In genomic region chrX:41022579-41022978, GRCh38 we compare ENCODE assay signal across 1 cellular context.
TF ChIP-seq lines count a peak whose summit lies in the region.

No MANE protein-coding gene starts in this region.

TF ChIP-seq in HEK293, 187 proteins besides CTCF, POLR2A, EP300 and RAD21 (continued from another document and continues in another):
- TF ChIP-seq PRDM2 (tag by site-specific recombination; IDR thresholded peaks at IDR 0.05; ENCODE audit: borderline replicate concordance) (no peak), GLI2 (tag by site-specific recombination; IDR thresholded peaks at IDR 0.05; ENCODE audit: borderline replicate concordance, low read depth) (no peak), ZBTB48 (tag by site-specific recombination; IDR thresholded peaks at IDR 0.05) (no peak), ZNF366 (tag by site-specific recombination; conservative IDR thresholded peaks at IDR 0.05) (peak; percentile 44; the same call in 1 of the 2 replicates), ZBTB21 (tag by site-specific recombination; IDR thresholded peaks at IDR 0.05) (no peak), ZNF449 (tag by site-specific recombination; IDR thresholded peaks at IDR 0.05) (no peak), ZEB2 (tag by site-specific recombination; IDR thresholded peaks at IDR 0.05) (no peak), YY1 (tag by site-specific recombination; IDR thresholded peaks at IDR 0.05) (no peak), MZF1 (tag by site-specific recombination; IDR thresholded peaks at IDR 0.05; ENCODE audit: borderline replicate concordance) (no peak), ZNF48 (tag by site-specific recombination; IDR thresholded peaks at IDR 0.05) (no peak), KLF8 (tag by site-specific recombination; IDR thresholded peaks at IDR 0.05) (peak; percentile 88), ZBTB1 (tag by site-specific recombination; IDR thresholded peaks at IDR 0.05) (no peak), ZSCAN30 (tag by site-specific recombination; IDR thresholded peaks at IDR 0.05) (no peak), ZNF302 (tag by site-specific recombination; IDR thresholded peaks at IDR 0.05; ENCODE audit: low read depth) (no peak), ZNF560 (tag by site-specific recombination; IDR thresholded peaks at IDR 0.05; ENCODE audit: borderline replicate concordance) (no peak), GLIS2 (tag by site-specific recombination; IDR thresholded peaks at IDR 0.05) (no peak), ZNF549 (tag by site-specific recombination; IDR thresholded peaks at IDR 0.05) (no peak), INSM2 (tag by site-specific recombination; IDR thresholded peaks at IDR 0.05) (0 out of 2 replicates have a peak, but pooled peaks have one; percentile 35), ZNF548 (tag by site-specific recombination; IDR thresholded peaks at IDR 0.05) (no peak), ZNF596 (tag by site-specific recombination; IDR thresholded peaks at IDR 0.05) (no peak), ZNF324 (tag by site-specific recombination; IDR thresholded peaks at IDR 0.05) (peak; percentile 40; the same call in 1 of the 2 replicates), REPIN1 (tag by site-specific recombination; IDR thresholded peaks at IDR 0.05; ENCODE audit: low read depth) (no peak), BCL6B (tag by site-specific recombination; IDR thresholded peaks at IDR 0.05) (0 out of 2 replicates have a peak, but pooled peaks have one; percentile 11), IKZF3 (tag by site-specific recombination; IDR thresholded peaks at IDR 0.05) (no peak), ZSCAN23 (tag by site-specific recombination; IDR thresholded peaks at IDR 0.05) (no peak), ZNF362 (tag by site-specific recombination; IDR thresholded peaks at IDR 0.05) (no peak), ZNF791 (tag by site-specific recombination; IDR thresholded peaks at IDR 0.05) (no peak), MYNN (tag by site-specific recombination; IDR thresholded peaks at IDR 0.05; ENCODE audit: borderline replicate concordance) (no peak), ZNF292 (tag by site-specific recombination; IDR thresholded peaks at IDR 0.05; ENCODE audit: borderline replicate concordance, low read depth) (no peak), ZNF398 (tag by site-specific recombination; IDR thresholded peaks at IDR 0.05) (peak; percentile 21), ZNF350 (tag by site-specific recombination; IDR thresholded peaks at IDR 0.05) (0 out of 2 replicates have a peak, but pooled peaks have one; percentile 21), ZNF280D (tag by site-specific recombination; IDR thresholded peaks at IDR 0.05) (no peak), ZNF830 (tag by site-specific recombination; IDR thresholded peaks at IDR 0.05; ENCODE audit: low read depth) (no peak), HOXC10 (CRISPR knock-in tag; IDR thresholded peaks at IDR 0.05) (no peak), ZNF169 (tag by site-specific recombination; IDR thresholded peaks at IDR 0.05) (no peak), ELK4 (IDR thresholded peaks at IDR 0.05; ENCODE audit: borderline replicate concordance, low read depth, low read length) (no peak), TSHZ1 (tag by site-specific recombination; IDR thresholded peaks at IDR 0.05; ENCODE audit: borderline replicate concordance) (peak; percentile 60; the same call in 1 of the 2 replicates), KLF16 (tag by site-specific recombination; IDR thresholded peaks at IDR 0.05) (no peak)
